Comparison of ENCODE assay signal across 9 cellular contexts in genomic region chr15:98823012-98823458, GRCh38.
A peak's percentile ranks its signal among the peaks of the same experiment; 100 is the strongest.
DNase-seq lines count a peak whose midpoint lies in the region; ATAC-seq and TF ChIP-seq lines count a peak whose summit lies in the region.
"Had no signal": no experiment of that assay in that cellular context is flagged by ENCODE, and none has a peak within 500 bp of the region (broad histone marks: within the 10 kb centered on the region; RNA-seq: fewer than 3 reads in every experiment).

No MANE protein-coding gene starts in this region.

- no peak overlapping the region for H3K4me3 ChIP-seq in NB4 (ENCODE audit: low read depth, low read length)
- H3K4me3 ChIP-seq in colonic mucosa = no peak overlapping the region
- peak overlapping the region in 1 of 2 experiments; percentile 8 for H3K4me3 ChIP-seq in neutrophil (ENCODE audit: low read depth in 1 of 2, low read length in 1 of 2)

- no peak overlapping the region for H3K9ac ChIP-seq in colonic mucosa (ENCODE audit: low read depth in 2 of 2, low read length in 2 of 2)

- intact Hi-C loops in colonic mucosa (cut with DNase I) = no loop called here

- H3K27ac ChIP-seq in colonic mucosa (peak overlapping the region; percentile 22), neutrophil (peak overlapping the region; percentile 90)

- no peaks in the 10 kb centered on the region for H3K36me3 ChIP-seq in colonic mucosa
- no peaks in the 10 kb centered on the region for H3K36me3 ChIP-seq in neutrophil

- no peaks in the 10 kb centered on the region for H3K9me3 ChIP-seq in colonic mucosa
- H3K9me3 ChIP-seq in neutrophil = no peaks in the 10 kb centered on the region

- H3K4me1 ChIP-seq in colonic mucosa = no peaks in the 10 kb centered on the region
- peaks cover 24 to 34% of the 10 kb centered on the region in 2 experiments for H3K4me1 ChIP-seq in neutrophil (ENCODE audit: control insufficient read depth in 1 of 2, insufficient read depth in 1 of 2, low read depth in 1 of 2, low read length in 1 of 2)

- H3K27me3 ChIP-seq in colonic mucosa (no peaks in the 10 kb centered on the region), neutrophil (no peaks in the 10 kb centered on the region)

- no peak for ATAC-seq in HG03175 (IDR thresholded peaks at IDR 0.05; ENCODE audit: unreplicated experiment)

- DNase-seq in EH (ENCODE audit: low read depth) (peak; percentile 87), NB4 (ENCODE audit: low read depth) (peak; percentile 86), colonic mucosa (no peak), UCSD-AML1 (lab: John Stamatoyannopoulos, UW; ENCODE audit: unreplicated experiment) (no peak)
- no peak for DNase-seq in central memory CD4-positive, alpha-beta T cell
- no peak for DNase-seq in activated CD8-positive, alpha-beta memory T cell treated with anti-CD3 and anti-CD28 coated beads, Interleukin-2, amount 50 U/mL, for 48 hours
- DNase-seq: NCI-H1048 had no signal

- TF ChIP-seq CTCF in NB4 (IDR thresholded peaks at IDR 0.05; ENCODE audit: low read depth, low read length) (no peak), colonic mucosa (IDR thresholded peaks at IDR 0.05) (no peak), neutrophil (IDR thresholded peaks at IDR 0.05) (peak; percentile 35)

- no peak for TF ChIP-seq POLR2A in NB4 (IDR thresholded peaks at IDR 0.05; ENCODE audit: extremely low read depth, insufficient read length)

Comparison
In these comparisons a context has a peak if more than half of its experiments do, and no peak if none do; other contexts are left out.
1. DNase-seq: peak in EH (single experiment) and NB4 (single experiment); none in colonic mucosa (single experiment), central memory CD4-positive, alpha-beta T cell (single experiment), activated CD8-positive, alpha-beta memory T cell treated with anti-CD3 and anti-CD28 coated beads, Interleukin-2, amount 50 U/mL, for 48 hours (single experiment) and UCSD-AML1 (single experiment).